ENCODE assay signal across 25 cellular contexts in the genomic region with DNA sequence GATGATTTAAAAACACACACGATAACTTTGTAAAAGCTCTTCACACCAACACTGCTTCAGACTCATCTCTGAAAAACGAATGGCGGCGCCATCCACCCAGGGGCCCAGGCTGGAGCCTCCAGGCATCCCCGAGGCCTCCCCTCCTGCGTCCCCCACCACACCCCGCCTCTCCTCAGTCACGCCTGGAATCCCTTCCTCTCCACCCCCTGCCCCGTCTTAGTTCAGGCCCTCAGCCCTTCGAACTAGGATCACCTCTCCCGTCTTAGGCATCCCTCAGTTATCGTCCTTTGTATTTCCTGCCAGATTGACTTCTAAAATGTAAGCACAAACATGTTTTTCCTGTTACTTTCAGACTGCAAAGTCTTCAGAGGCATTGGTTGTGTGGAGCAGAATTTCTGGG. TPM values are rescaled to one million over a fixed set of nuclear protein-coding genes. Genes with fewer than 3 reads are reported as not detected.
A peak's percentile ranks its signal among the peaks of the same experiment; 100 is the strongest.
DNase-seq lines count a peak whose midpoint lies in the region; ATAC-seq, FAIRE-seq and TF ChIP-seq lines count a peak whose summit lies in the region.
"Had no signal": no experiment of that assay in that cellular context is flagged by ENCODE, and none has a peak within 500 bp of the region (broad histone marks: within the 10 kb centered on the region; RNA-seq: fewer than 3 reads in every experiment).

No MANE protein-coding gene starts in this region.

- H2BK5ac ChIP-seq in H9 (ENCODE audit: insufficient read length, low read length): no peak overlapping the region

- H2BK12ac ChIP-seq in H9 (ENCODE audit: insufficient read length, low read depth, low read length): no peak overlapping the region

- H3K4me2 ChIP-seq in H9 (ENCODE audit: insufficient read depth, insufficient read length, low read length): no peak overlapping the region
- no peak overlapping the region for H3K4me2 ChIP-seq in astrocyte (ENCODE audit: low read length)
- H3K4me2 ChIP-seq: A549 had no signal

- H3K9me3 Mint-ChIP-seq in H9 (no peaks in the 10 kb centered on the region), astrocyte (ENCODE audit: unreplicated experiment) (no peaks in the 10 kb centered on the region), memory B cell (peaks cover 2% of the 10 kb centered on the region), type B pancreatic cell (no peaks in the 10 kb centered on the region)
- H3K9me3 Mint-ChIP-seq in activated T-helper 2 cell treated with anti-CD3 and anti-CD28 coated beads, Interferon-gamma antibody, Interleukin-2, Interleukin-4, amounts not matched to agents 10 μg/mL and 5 μg/mL and 100 μg/mL, durations not matched to agents 14 hours and 24 hours and 36 hours: no peaks in the 10 kb centered on the region

- H3K4ac ChIP-seq in H9 (ENCODE audit: low read depth, low read length): no peak overlapping the region

- no peak for FAIRE-seq in astrocyte (lab: Jason Lieb, UNC)
- FAIRE-seq: A549, D721Med, GM18507, H54, K562, RCC 7860 had no signal

- H2AK5ac ChIP-seq in H9 (ENCODE audit: insufficient read length, low read length): no peak overlapping the region

- H3K9ac ChIP-seq in H9 (ENCODE audit: extremely low read depth, insufficient read length, low read length) (no peak overlapping the region), astrocyte (ENCODE audit: low read length) (no peak overlapping the region)

- no peak overlapping the region for H3K4me3 ChIP-seq in astrocyte (ENCODE audit: insufficient read depth, low read depth, low read length)
- H3K4me3 ChIP-seq: A549, K562 had no signal

- no peaks in the 10 kb centered on the region for H3K79me1 ChIP-seq in H9 (ENCODE audit: insufficient read depth, low read depth, low read length, poor library complexity, severe bottlenecking)

- H3K4me3 Mint-ChIP-seq in H9 (no peak overlapping the region), astrocyte (ENCODE audit: unreplicated experiment) (no peak overlapping the region), memory B cell (no peak overlapping the region), type B pancreatic cell (peak overlapping the region; percentile 48)
- no peak overlapping the region for H3K4me3 Mint-ChIP-seq in activated T-helper 2 cell treated with anti-CD3 and anti-CD28 coated beads, Interferon-gamma antibody, Interleukin-2, Interleukin-4, amounts not matched to agents 10 μg/mL and 5 μg/mL and 100 μg/mL, durations not matched to agents 14 hours and 24 hours and 36 hours (ENCODE audit: low read depth)
- H3K4me3 Mint-ChIP-seq: B cell, CD14-positive monocyte had no signal

- no peak overlapping the region for H3K14ac ChIP-seq in H9 (ENCODE audit: insufficient read depth, low read length)

- no peak overlapping the region for H2BK20ac ChIP-seq in H9 (ENCODE audit: low read depth, low read length, poor library complexity, severe bottlenecking)

- H3T11ph ChIP-seq in H9 (ENCODE audit: low read length): no peak overlapping the region

- H3K18ac ChIP-seq in H9 (ENCODE audit: insufficient read length, low read depth, low read length): no peak overlapping the region

- H2BK120ac ChIP-seq in H9 (ENCODE audit: low read depth, low read length, poor library complexity, severe bottlenecking): no peak overlapping the region

- H3K27ac Mint-ChIP-seq in H9 (peak overlapping the region in 2 of 3 experiments; percentile 27 to 41; a peak in 3 of 7 replicates), astrocyte (ENCODE audit: unreplicated experiment) (peak overlapping the region; percentile 31), memory B cell (peak overlapping the region; percentile 25), type B pancreatic cell (peak overlapping the region; percentile 96)
- no peak overlapping the region for H3K27ac Mint-ChIP-seq in activated T-helper 2 cell treated with anti-CD3 and anti-CD28 coated beads, Interferon-gamma antibody, Interleukin-2, Interleukin-4, amounts not matched to agents 10 μg/mL and 5 μg/mL and 100 μg/mL, durations not matched to agents 14 hours and 24 hours and 36 hours
- H3K27ac Mint-ChIP-seq: B cell, CD14-positive monocyte had no signal

- peaks cover 67% of the 10 kb centered on the region for H3K36me3 ChIP-seq in astrocyte (ENCODE audit: insufficient read depth, low read length)

- H3K27me3 Mint-ChIP-seq in H9 (ENCODE audit: low read depth) (no peaks in the 10 kb centered on the region; the same call in 1 of the 2 replicates), astrocyte (ENCODE audit: low read depth, unreplicated experiment) (no peaks in the 10 kb centered on the region), memory B cell (no peaks in the 10 kb centered on the region), type B pancreatic cell (no peaks in the 10 kb centered on the region)
- H3K27me3 Mint-ChIP-seq in activated T-helper 2 cell treated with anti-CD3 and anti-CD28 coated beads, Interferon-gamma antibody, Interleukin-2, Interleukin-4, amounts not matched to agents 10 μg/mL and 5 μg/mL and 100 μg/mL, durations not matched to agents 14 hours and 24 hours and 36 hours (ENCODE audit: low read depth): no peaks in the 10 kb centered on the region
- H3K27me3 Mint-ChIP-seq: B cell had no signal

- no peaks in the 10 kb centered on the region for H3K23me2 ChIP-seq in H9 (ENCODE audit: insufficient read length, low read depth, low read length, poor library complexity, severe bottlenecking)

- H4K5ac ChIP-seq in H9 (ENCODE audit: insufficient read length, low read depth, low read length): no peak overlapping the region

- no CpG with 5 or more reads among the region's 12 CpGs for WGBS in H9 (ENCODE audit: extremely low coverage, insufficient read length, low lambda C conversion rate)

- H3K23ac ChIP-seq in H9 (ENCODE audit: insufficient read length, low read depth, low read length): no peak overlapping the region

- DNase-seq in H9: no peak
- no peak for DNase-seq in astrocyte (ENCODE audit: low read depth)
- no peak for DNase-seq in memory B cell (ENCODE audit: low spot score in 2 of 2)
- DNase-seq in type B pancreatic cell (ENCODE audit: extremely low spot score, unreplicated experiment): no peak
- no peak for DNase-seq in dermis blood vessel endothelial cell
- no peak for DNase-seq in activated T-helper 2 cell treated with anti-CD3 and anti-CD28 coated beads, Interferon-gamma antibody, Interleukin-2, Interleukin-4, amounts not matched to agents 10 μg/mL and 5 μg/mL and 100 μg/mL, durations not matched to agents 14 hours and 24 hours and 36 hours (ENCODE audit: low spot score)
- DNase-seq in RKO (ENCODE audit: low spot score): no peak
- DNase-seq: DMS53, GDM1, MM.1S, NCI-H1048, NCI-H1417 treated with DMSO at 0.1 percent for 48 hours, NCI-H187, NCI-H446 treated with DMSO at 0.1 percent for 48 hours, NCI-H526 treated with DMSO at 0.1 percent for 48 hours, OCI-M1 had no signal

- no peaks in the 10 kb centered on the region for H3K4me1 Mint-ChIP-seq in H9
- peaks cover 18% of the 10 kb centered on the region for H3K4me1 Mint-ChIP-seq in astrocyte (ENCODE audit: low read depth, unreplicated experiment)
- no peaks in the 10 kb centered on the region for H3K4me1 Mint-ChIP-seq in memory B cell
- H3K4me1 Mint-ChIP-seq in type B pancreatic cell (ENCODE audit: unreplicated experiment): peaks cover 7% of the 10 kb centered on the region
- no peaks in the 10 kb centered on the region for H3K4me1 Mint-ChIP-seq in activated T-helper 2 cell treated with anti-CD3 and anti-CD28 coated beads, Interferon-gamma antibody, Interleukin-2, Interleukin-4, amounts not matched to agents 10 μg/mL and 5 μg/mL and 100 μg/mL, durations not matched to agents 14 hours and 24 hours and 36 hours (ENCODE audit: low read depth)
- H3K4me1 Mint-ChIP-seq: B cell, CD14-positive monocyte had no signal

- intact Hi-C loops in activated T-helper 2 cell treated with anti-CD3 and anti-CD28 coated beads, Interferon-gamma antibody, Interleukin-2, Interleukin-4, amounts not matched to agents 10 μg/mL and 5 μg/mL and 100 μg/mL, durations not matched to agents 14 hours and 24 hours and 36 hours (cut with micrococcal nuclease): no loop called here

- H3K4me1 ChIP-seq in H9 (ENCODE audit: insufficient read depth, low read length) (no peaks in the 10 kb centered on the region), astrocyte (ENCODE audit: insufficient read depth, low read length) (no peaks in the 10 kb centered on the region)
- H3K4me1 ChIP-seq: A549 had no signal

- H3K79me2 ChIP-seq in H9 (ENCODE audit: insufficient read depth, low read length) (no peaks in the 10 kb centered on the region), astrocyte (ENCODE audit: insufficient read depth, low read length) (no peaks in the 10 kb centered on the region)

- no peaks in the 10 kb centered on the region for H4K20me1 ChIP-seq in H9 (ENCODE audit: control insufficient read depth, insufficient read depth, insufficient read length)
- peaks cover 8% of the 10 kb centered on the region for H4K20me1 ChIP-seq in astrocyte (ENCODE audit: insufficient read depth, low read length)

- ATAC-seq in memory B cell (ENCODE audit: low read depth): no peak
- ATAC-seq: A549, K562, Right ventricle myocardium inferior had no signal

- no peaks in the 10 kb centered on the region for H3K9me3 ChIP-seq in H9 (ENCODE audit: control insufficient read depth, low read depth, low read length)
- no peaks in the 10 kb centered on the region for H3K9me3 ChIP-seq in astrocyte (ENCODE audit: insufficient read depth, low read depth, low read length)
- H3K9me3 ChIP-seq: A549 had no signal

- H3K56ac ChIP-seq in H9 (ENCODE audit: insufficient read length, low read depth, low read length): no peak overlapping the region

- no peak overlapping the region for H2BK15ac ChIP-seq in H9 (ENCODE audit: low read depth, low read length)

- H2AFZ ChIP-seq in H9 (ENCODE audit: low read length) (no peak overlapping the region), astrocyte (ENCODE audit: low read depth, low read length) (no peak overlapping the region)

- H4K8ac ChIP-seq in H9 (replicated peaks; ENCODE audit: insufficient read length, low read depth, low read length): no peak overlapping the region

- H3K36me3 Mint-ChIP-seq in H9 (ENCODE audit: insufficient read depth in 1 of 3, low read depth in 3 of 3): peaks cover 56 to 96% (median 88%) of the 10 kb centered on the region in 3 experiments
- H3K36me3 Mint-ChIP-seq in astrocyte (ENCODE audit: low read depth, unreplicated experiment): peaks cover 22% of the 10 kb centered on the region
- H3K36me3 Mint-ChIP-seq in memory B cell: peaks cover 11% of the 10 kb centered on the region
- peaks cover 29% of the 10 kb centered on the region for H3K36me3 Mint-ChIP-seq in type B pancreatic cell
- H3K36me3 Mint-ChIP-seq in activated T-helper 2 cell treated with anti-CD3 and anti-CD28 coated beads, Interferon-gamma antibody, Interleukin-2, Interleukin-4, amounts not matched to agents 10 μg/mL and 5 μg/mL and 100 μg/mL, durations not matched to agents 14 hours and 24 hours and 36 hours (ENCODE audit: low read depth): no peaks in the 10 kb centered on the region
- H3K36me3 Mint-ChIP-seq: CD14-positive monocyte had no signal

- H3K27me3 ChIP-seq in H9 (ENCODE audit: insufficient read depth, low read length) (no peaks in the 10 kb centered on the region), astrocyte (ENCODE audit: insufficient read depth, low read length) (no peaks in the 10 kb centered on the region)

- no peak for TF ChIP-seq CTCF in H9 (conservative IDR thresholded peaks at IDR 0.05)
- TF ChIP-seq CTCF in astrocyte (IDR thresholded peaks at IDR 0.05; ENCODE audit: insufficient read depth, low read depth, low read length): no peak
- TF ChIP-seq CTCF in type B pancreatic cell (conservative IDR thresholded peaks at IDR 0.05): no peak

- no peak overlapping the region for H3K27ac ChIP-seq in H9 (ENCODE audit: insufficient read length, low read depth, low read length)
- H3K27ac ChIP-seq in astrocyte (ENCODE audit: low read depth, low read length): no peak overlapping the region
- H3K27ac ChIP-seq: A549 had no signal

- no peak overlapping the region for H4K91ac ChIP-seq in H9 (ENCODE audit: insufficient read length, low read depth, low read length)

RNA-seq across cellular contexts. Expression of a gene that starts 58.3 kb away (rescaled TPM):
- total RNA-seq in H9 (2021) (32.9 and 38.4 TPM in 2 replicates), astrocyte (102 and 110 TPM in 2 replicates), type B pancreatic cell (ENCODE audit: low replicate concordance) (51.4 and 77.9 TPM in 2 replicates), dermis blood vessel endothelial cell (34.5 and 47.6 TPM in 2 replicates)
- total RNA-seq in activated T-helper 2 cell treated with anti-CD3 and anti-CD28 coated beads, Interferon-gamma antibody, Interleukin-2, Interleukin-4, amounts not matched to agents 10 μg/mL and 5 μg/mL and 100 μg/mL, durations not matched to agents 14 hours and 24 hours and 36 hours: 66.6 and 66.9 TPM in 2 replicates
